In the genomic region with DNA sequence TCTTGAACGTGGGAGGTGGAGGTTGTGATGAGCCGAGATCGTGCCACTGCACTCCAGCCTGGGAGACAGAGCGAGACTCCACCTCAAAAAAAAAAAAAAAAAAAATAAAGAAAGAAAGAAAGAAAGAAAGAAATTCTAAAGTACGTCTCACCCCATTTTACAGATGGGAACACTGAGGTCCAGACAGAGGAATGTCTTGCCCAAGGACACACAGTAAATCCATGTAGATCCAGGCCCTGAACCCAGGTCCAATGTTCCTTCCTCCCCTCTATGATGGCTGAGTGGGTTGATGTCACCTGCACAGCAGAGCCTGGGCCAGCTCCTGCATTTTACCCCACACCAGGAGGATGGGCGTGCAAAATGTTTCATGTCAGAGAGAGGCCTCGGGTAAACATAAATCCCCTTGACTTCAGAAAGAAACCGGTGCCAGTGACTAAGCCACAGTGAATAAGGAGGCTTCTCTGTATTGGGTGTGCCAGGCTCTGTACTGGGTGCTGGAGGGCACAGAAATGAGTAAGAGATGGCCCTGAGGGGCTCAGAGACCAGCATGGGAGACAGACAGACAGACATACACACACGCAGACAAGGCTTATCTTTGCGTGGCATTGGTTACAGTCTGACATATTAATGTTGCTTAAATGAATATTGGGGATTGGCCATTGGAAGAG, we compare ENCODE assay signal across 19 cellular contexts.
DNase-seq lines count a peak whose midpoint lies in the region; ATAC-seq lines count a peak whose summit lies in the region.
"Had no signal": no experiment of that assay in that cellular context is flagged by ENCODE, and none has a peak within 500 bp of the region (broad histone marks: within the 10 kb centered on the region; RNA-seq: fewer than 3 reads in every experiment).

No MANE protein-coding gene starts in this region.

- no peaks in the 10 kb centered on the region for H3K27me3 Mint-ChIP-seq in effector memory CD8-positive, alpha-beta T cell
- H3K27me3 Mint-ChIP-seq: CD8-positive, alpha-beta memory T cell had no signal

- no peak overlapping the region for H3K23ac ChIP-seq in neuronal stem cell (ENCODE audit: low read depth, low read length, poor library complexity)

- H3K9me3 Mint-ChIP-seq in effector memory CD8-positive, alpha-beta T cell = peaks cover 0 to 1% of the 10 kb centered on the region in 2 donors

- H2BK12ac ChIP-seq in neuronal stem cell (ENCODE audit: low read length) = no peak overlapping the region

- H3K4me2 ChIP-seq in GM23248 (ENCODE audit: unreplicated experiment) (no peak overlapping the region), neuronal stem cell (ENCODE audit: insufficient read depth, low read length, poor library complexity, severe bottlenecking) (no peak overlapping the region)
- H3K4me2 ChIP-seq: GM23338, SK-N-SH had no signal

- no peak overlapping the region for H3K18ac ChIP-seq in neuronal stem cell (ENCODE audit: low read length)

- H3K9me2 ChIP-seq in GM23248 (ENCODE audit: insufficient read depth) = no peaks in the 10 kb centered on the region
- H3K9me2 ChIP-seq: SK-N-SH had no signal

- H3K4me1 ChIP-seq in GM23248 (ENCODE audit: insufficient read depth) (peaks cover 17% of the 10 kb centered on the region), SJSA1 (replicated peaks) (peaks cover 33% of the 10 kb centered on the region), neuronal stem cell (ENCODE audit: control insufficient read depth in 2 of 2, insufficient read depth in 1 of 2, low read depth in 1 of 2, low read length in 2 of 2) (peaks cover 0 to 3% of the 10 kb centered on the region in 2 donors)

- H2AFZ ChIP-seq in GM23248 (no peak overlapping the region), neuronal stem cell (ENCODE audit: low read length) (no peak overlapping the region)
- H2AFZ ChIP-seq: GM23338 had no signal

- no peak overlapping the region for H2BK5ac ChIP-seq in neuronal stem cell (ENCODE audit: low read length)

- H3K27me3 ChIP-seq in GM23248 (replicated peaks; ENCODE audit: insufficient read depth) (no peaks in the 10 kb centered on the region), SJSA1 (replicated peaks) (no peaks in the 10 kb centered on the region), neuronal stem cell (ENCODE audit: control insufficient read depth in 3 of 3, insufficient read depth in 3 of 3, low read depth in 1 of 3, low read length in 3 of 3) (no peaks in the 10 kb centered on the region)

- peaks cover 28% of the 10 kb centered on the region for H3F3A ChIP-seq in GM23248 (ENCODE audit: insufficient read depth)

- no peak for ATAC-seq in effector memory CD8-positive, alpha-beta T cell (replicated peaks)
- ATAC-seq in left ventricle myocardium superior (no peak), HG03439 (IDR thresholded peaks at IDR 0.05; ENCODE audit: unreplicated experiment) (no peak)
- ATAC-seq: GM23338 had no signal

- no peaks in the 10 kb centered on the region for H4K20me1 ChIP-seq in GM23248 (ENCODE audit: insufficient read depth)

- DNase-seq in GM23248 (peak; percentile 43), SJSA1 (ENCODE audit: low read depth in 1 of 2, low spot score in 2 of 2) (no peak), neuronal stem cell (ENCODE audit: low spot score) (no peak), left ventricle myocardium superior (no peak), NCI-H187 treated with DMSO at 0.1 percent for 48 hours (lab: John Stamatoyannopoulos, UW) (no peak), NCI-H2196 treated with DMSO at 0.1 percent for 48 hours (lab: John Stamatoyannopoulos, UW; ENCODE audit: unreplicated experiment) (no peak)
- no peak for DNase-seq in effector memory CD8-positive, alpha-beta T cell
- DNase-seq: ACHN; C1 segment of cervical spinal cord; CD8-positive, alpha-beta memory T cell; HCEC 1CT; NCI-H1417; NCI-H1930; NCI-H446; NK-92 treated with Interleukin-12 subunit alpha and Interleukin-12 subunit beta, amount 100 ng/mL, for 24 hours; SHP77; SK-N-SH had no signal

- H3K14ac ChIP-seq in neuronal stem cell (ENCODE audit: low read length) = no peak overlapping the region

- H3K9me3 ChIP-seq in GM23248 (ENCODE audit: low read depth) = no peaks in the 10 kb centered on the region
- H3K9me3 ChIP-seq in SJSA1 (replicated peaks) = no peaks in the 10 kb centered on the region
- H3K9me3 ChIP-seq in neuronal stem cell (replicated peaks in 1 of 2; ENCODE audit: control insufficient read depth in 2 of 2, insufficient read depth in 1 of 2, low read depth in 1 of 2, low read length in 2 of 2) = peaks cover 2 to 11% of the 10 kb centered on the region in 2 donors
- H3K9me3 ChIP-seq: SK-N-SH had no signal

- H3K36me3 Mint-ChIP-seq in effector memory CD8-positive, alpha-beta T cell (ENCODE audit: insufficient read depth) = no peaks in the 10 kb centered on the region

- H2AK5ac ChIP-seq in neuronal stem cell (ENCODE audit: low read depth, low read length) = peak overlapping the region; percentile 8

- peaks cover 2% of the 10 kb centered on the region for H3K79me1 ChIP-seq in neuronal stem cell (ENCODE audit: low read depth, low read length)

- 83 to 93% methylated on average over 5 to 10 of the region's 10 CpGs for WGBS in GM23248 (ENCODE audit: low coverage in 1 of 2, low lambda C conversion rate in 2 of 2, missing lambda C conversion rate in 2 of 2), 2 experiments
- WGBS in neuronal stem cell (ENCODE audit: extremely low coverage in 2 of 2, insufficient read length in 2 of 2, insufficient replicate concordance in 1 of 2), 2 donors = no CpG with 5 or more reads among the region's 10 CpGs

- H3K4me1 Mint-ChIP-seq in effector memory CD8-positive, alpha-beta T cell (ENCODE audit: low read depth in 2 of 2) = peaks cover 0 to 15% of the 10 kb centered on the region in 2 donors

- no peak overlapping the region for H4K91ac ChIP-seq in neuronal stem cell (ENCODE audit: low read depth, low read length, poor library complexity)

- H3K4me3 ChIP-seq in GM23248 (no peak overlapping the region), SJSA1 (no peak overlapping the region), neuronal stem cell (ENCODE audit: low read length in 2 of 2) (no peak overlapping the region)
- H3K4me3 ChIP-seq: GM23338 had no signal

- H4K8ac ChIP-seq in neuronal stem cell (ENCODE audit: low read depth, low read length) = no peak overlapping the region

- H3K27ac ChIP-seq in GM23248 (peak overlapping the region; percentile 44), SJSA1 (peak overlapping the region; percentile 54), neuronal stem cell (replicated peaks; ENCODE audit: low read length) (no peak overlapping the region)

- H3K4ac ChIP-seq in neuronal stem cell (ENCODE audit: low read length) = no peak overlapping the region

- H3K4me3 Mint-ChIP-seq in effector memory CD8-positive, alpha-beta T cell = no peak overlapping the region
- H3K4me3 Mint-ChIP-seq: CD8-positive, alpha-beta memory T cell; GM23338 had no signal

- H3K27ac Mint-ChIP-seq in effector memory CD8-positive, alpha-beta T cell = peak overlapping the region; percentile 9 to 62
- H3K27ac Mint-ChIP-seq: GM23338 had no signal

- intact Hi-C loops in left ventricle myocardium superior (cut with micrococcal nuclease) = no loop called here

- H3K79me2 ChIP-seq in GM23248 (ENCODE audit: insufficient read depth) = no peaks in the 10 kb centered on the region

- no peak overlapping the region for H2BK120ac ChIP-seq in neuronal stem cell (ENCODE audit: low read depth, low read length)

- H3K36me3 ChIP-seq in GM23248 (ENCODE audit: low read depth) = no peaks in the 10 kb centered on the region
- H3K36me3 ChIP-seq in SJSA1 = no peaks in the 10 kb centered on the region
- no peaks in the 10 kb centered on the region for H3K36me3 ChIP-seq in neuronal stem cell (replicated peaks in 1 of 2; ENCODE audit: control insufficient read depth in 2 of 2, insufficient read depth in 2 of 2, low read length in 2 of 2)

- in situ Hi-C loops in GM23248 (cut with MboI) = loop anchor here (10.0 kb wide), 1 partner anchor 572 kb away; no protein-coding TSS in a partner anchor

- no peak overlapping the region for H3K9ac ChIP-seq in GM23248
- H3K9ac ChIP-seq in neuronal stem cell (ENCODE audit: low read depth, low read length, poor library complexity) = no peak overlapping the region
- H3K9ac ChIP-seq: SK-N-SH had no signal

- no peak overlapping the region for H2BK15ac ChIP-seq in neuronal stem cell (ENCODE audit: low read length)
